Comparison of ENCODE assay signal across 22 cellular contexts in genomic region chr7:69693042-69693441, GRCh38.
DNase-seq lines count a peak whose midpoint lies in the region; ATAC-seq, FAIRE-seq and TF ChIP-seq lines count a peak whose summit lies in the region.
"Had no signal": no experiment of that assay in that cellular context is flagged by ENCODE, and none has a peak within 500 bp of the region (broad histone marks: within the 10 kb centered on the region; RNA-seq: fewer than 3 reads in every experiment).

No MANE protein-coding gene starts in this region.

- no peak overlapping the region for H2BK20ac ChIP-seq in H1 (ENCODE audit: low read length)
- H2BK20ac ChIP-seq in H9 (ENCODE audit: low read depth, low read length, poor library complexity, severe bottlenecking): no peak overlapping the region

- no peaks in the 10 kb centered on the region for H3K36me3 Mint-ChIP-seq in naive thymus-derived CD8-positive, alpha-beta T cell
- no peaks in the 10 kb centered on the region for H3K36me3 Mint-ChIP-seq in H9 (ENCODE audit: insufficient read depth in 1 of 3, low read depth in 3 of 3)
- H3K36me3 Mint-ChIP-seq: T-cell had no signal

- H3K4me1 Mint-ChIP-seq in naive thymus-derived CD8-positive, alpha-beta T cell: peaks cover 5 to 21% (median 13%) of the 10 kb centered on the region in 4 donors
- H3K4me1 Mint-ChIP-seq in H9: peaks cover 3 to 9% of the 10 kb centered on the region in 2 experiments; a peak in 2 of 4 replicates

- H4K20me1 ChIP-seq in BLaER1 (peaks cover 80% of the 10 kb centered on the region), H1 (replicated peaks in 1 of 2; ENCODE audit: control insufficient read depth in 1 of 2, insufficient read depth in 2 of 2, low read length in 2 of 2) (no peaks in the 10 kb centered on the region), H9 (ENCODE audit: control insufficient read depth, insufficient read depth, insufficient read length) (no peaks in the 10 kb centered on the region)

- WGBS in H1 (ENCODE audit: extremely low coverage in 1 of 2, insufficient coverage in 1 of 2, insufficient read length in 1 of 2, insufficient replicate concordance in 2 of 2, low coverage in 1 of 2, low lambda C conversion rate in 2 of 2, missing lambda C conversion rate in 1 of 2), 2 experiments: 100% methylated on average over 1 of the region's 1 CpG; no CpG with 5 or more reads in 1 of the 2 experiments
- no CpG with 5 or more reads among the region's 1 CpG for WGBS in H9 (ENCODE audit: extremely low coverage, insufficient read length, low lambda C conversion rate)

- H3K79me2 ChIP-seq in H1 (ENCODE audit: control insufficient read depth in 1 of 2, insufficient read depth in 2 of 2, low read length in 2 of 2) (no peaks in the 10 kb centered on the region), H9 (ENCODE audit: insufficient read depth, low read length) (no peaks in the 10 kb centered on the region; the same call in 1 of the 2 replicates)

- H3K9ac ChIP-seq in BLaER1: peak overlapping the region; percentile 40; the same call in 1 of the 2 replicates
- H3K9ac ChIP-seq in H1 (replicated peaks in 1 of 4; ENCODE audit: extremely low read depth in 1 of 4, low read depth in 3 of 4, low read length in 3 of 4): no peak overlapping the region
- H3K9ac ChIP-seq in H9 (ENCODE audit: extremely low read depth, insufficient read length, low read length): no peak overlapping the region

- TF ChIP-seq CTCF in H1 (IDR thresholded peaks at IDR 0.05; ENCODE audit: control extremely low read depth in 1 of 3, insufficient read depth in 1 of 3, low read depth in 1 of 3, low read length in 3 of 3) (no peak), H9 (conservative IDR thresholded peaks at IDR 0.05) (no peak)

- H2BK12ac ChIP-seq in H1 (ENCODE audit: low read depth, low read length): no peak overlapping the region
- no peak overlapping the region for H2BK12ac ChIP-seq in H9 (ENCODE audit: insufficient read length, low read depth, low read length)

- H3K9me3 Mint-ChIP-seq in naive thymus-derived CD8-positive, alpha-beta T cell: peaks cover 0 to 3% (median 0%) of the 10 kb centered on the region in 9 donors
- H3K9me3 Mint-ChIP-seq in H9: no peaks in the 10 kb centered on the region
- H3K9me3 Mint-ChIP-seq: CD4-positive, alpha-beta T cell; T-cell; T-helper 2 cell treated with Interferon-gamma antibody and Interleukin-4, amounts not matched to agents 5 μg/mL and 100 μg/mL, for 36 hours had no signal

- H2AFZ ChIP-seq in H1 (ENCODE audit: low read length) (no peak overlapping the region), H9 (ENCODE audit: low read length) (no peak overlapping the region)

- H3K4me1 ChIP-seq in BLaER1 (peaks cover 72% of the 10 kb centered on the region), H1 (replicated peaks in 1 of 4; ENCODE audit: control insufficient read depth in 3 of 4, insufficient read depth in 4 of 4, low read length in 3 of 4) (peaks cover 0 to 2% (median 0%) of the 10 kb centered on the region in 4 experiments; a peak in 1 of 7 replicates), H9 (ENCODE audit: insufficient read depth, low read length) (no peaks in the 10 kb centered on the region)

- H2AK5ac ChIP-seq in H1 (ENCODE audit: low read depth, low read length) (no peak overlapping the region), H9 (ENCODE audit: insufficient read length, low read length) (no peak overlapping the region)

- peak; percentile 45 for FAIRE-seq in H1 (lab: Jason Lieb, UNC)

- peak; percentile 33 for ATAC-seq in GM18868 (IDR thresholded peaks at IDR 0.05; ENCODE audit: unreplicated experiment)
- no peak for ATAC-seq in GM21381 (IDR thresholded peaks at IDR 0.05; ENCODE audit: unreplicated experiment)
- ATAC-seq in naive thymus-derived CD8-positive, alpha-beta T cell: no peak
- ATAC-seq: T-cell had no signal

- no peak overlapping the region for H3K4me3 Mint-ChIP-seq in naive thymus-derived CD8-positive, alpha-beta T cell
- H3K4me3 Mint-ChIP-seq in H9: no peak overlapping the region
- H3K4me3 Mint-ChIP-seq: CD4-positive, alpha-beta T cell; T-cell; T-helper 2 cell treated with Interferon-gamma antibody and Interleukin-4, amounts not matched to agents 5 μg/mL and 100 μg/mL, for 36 hours had no signal

- H3K4me3 ChIP-seq in BLaER1 (no peak overlapping the region), H1 (ENCODE audit: extremely low read depth in 1 of 4, insufficient read depth in 2 of 4, low read depth in 3 of 4, low read length in 4 of 4) (no peak overlapping the region)
- H3K4me3 ChIP-seq: MG63 had no signal

- no peak overlapping the region for H3K27ac Mint-ChIP-seq in naive thymus-derived CD8-positive, alpha-beta T cell
- no peak overlapping the region for H3K27ac Mint-ChIP-seq in H9
- H3K27ac Mint-ChIP-seq: CD4-positive, alpha-beta T cell; T-cell; T-helper 2 cell treated with Interferon-gamma antibody and Interleukin-4, amounts not matched to agents 5 μg/mL and 100 μg/mL, for 36 hours had no signal

- H4K8ac ChIP-seq in H1 (ENCODE audit: extremely low read depth, insufficient read depth, low read length) (no peak overlapping the region), H9 (replicated peaks; ENCODE audit: insufficient read length, low read depth, low read length) (no peak overlapping the region)

- peak overlapping the region; percentile 72 for H3K4me2 ChIP-seq in BLaER1
- H3K4me2 ChIP-seq in H1 (ENCODE audit: insufficient read depth in 1 of 2, low read depth in 2 of 2, low read length in 2 of 2): no peak overlapping the region
- H3K4me2 ChIP-seq in H9 (ENCODE audit: insufficient read depth, insufficient read length, low read length): no peak overlapping the region

- H3K27me3 Mint-ChIP-seq in naive thymus-derived CD8-positive, alpha-beta T cell: peaks cover 0 to 10% (median 0%) of the 10 kb centered on the region in 5 donors
- no peaks in the 10 kb centered on the region; the same call in 1 of the 2 replicates for H3K27me3 Mint-ChIP-seq in H9 (ENCODE audit: low read depth)
- H3K27me3 Mint-ChIP-seq: T-cell had no signal

- no peak for TF ChIP-seq RAD21 in H1 (IDR thresholded peaks at IDR 0.05 in 1 of 2, conservative IDR thresholded peaks at IDR 0.05 in 1 of 2; ENCODE audit: low read depth in 2 of 2, low read length in 2 of 2)

- H3K23me2 ChIP-seq in H1 (ENCODE audit: low read depth, low read length): no peaks in the 10 kb centered on the region
- H3K23me2 ChIP-seq in H9 (ENCODE audit: insufficient read length, low read depth, low read length, poor library complexity, severe bottlenecking): no peaks in the 10 kb centered on the region

- peak overlapping the region; percentile 58 for H3K27ac ChIP-seq in BLaER1
- no peak overlapping the region for H3K27ac ChIP-seq in H1 (ENCODE audit: low read depth, low read length)
- no peak overlapping the region for H3K27ac ChIP-seq in H9 (ENCODE audit: insufficient read length, low read depth, low read length)

- no peak overlapping the region for H2BK120ac ChIP-seq in H1 (replicated peaks; ENCODE audit: low read depth, low read length)
- no peak overlapping the region for H2BK120ac ChIP-seq in H9 (ENCODE audit: low read depth, low read length, poor library complexity, severe bottlenecking)

- H3K27me3 ChIP-seq in BLaER1: no peaks in the 10 kb centered on the region
- no peaks in the 10 kb centered on the region for H3K27me3 ChIP-seq in H1 (replicated peaks in 1 of 4; ENCODE audit: control insufficient read depth in 3 of 4, extremely low read depth in 1 of 4, insufficient read depth in 3 of 4, low read length in 3 of 4)
- no peaks in the 10 kb centered on the region for H3K27me3 ChIP-seq in H9 (ENCODE audit: insufficient read depth, low read length)
- H3K27me3 ChIP-seq: BE2C, MG63 had no signal

- POLR2A ChIA-PET in H1 (lab: Charles Lee; ENCODE audit: partially characterized antibody): no interaction called here
- POLR2A ChIA-PET in naive thymus-derived CD8-positive, alpha-beta T cell (lab: Charles Lee): no interaction called here

- no peak overlapping the region for H3T11ph ChIP-seq in H9 (ENCODE audit: low read length)

- H4K5ac ChIP-seq in H1 (ENCODE audit: insufficient read length, low read depth, low read length): no peak overlapping the region
- H4K5ac ChIP-seq in H9 (ENCODE audit: insufficient read length, low read depth, low read length): no peak overlapping the region

- H3K14ac ChIP-seq in H1 (ENCODE audit: insufficient read length) (no peak overlapping the region), H9 (ENCODE audit: insufficient read depth, low read length) (no peak overlapping the region)

- TF ChIP-seq POLR2A in H1 (IDR thresholded peaks at IDR 0.05; ENCODE audit: control extremely low read depth in 1 of 2, low read depth in 2 of 2, low read length in 2 of 2): no peak

- H2BK5ac ChIP-seq in H1 (ENCODE audit: low read depth, low read length): no peak overlapping the region
- no peak overlapping the region for H2BK5ac ChIP-seq in H9 (ENCODE audit: insufficient read length, low read length)

- H3K9me3 ChIP-seq in BLaER1: peaks cover 23% of the 10 kb centered on the region
- H3K9me3 ChIP-seq in H1 (ENCODE audit: insufficient read depth in 2 of 2, low read depth in 1 of 2, low read length in 1 of 2): no peaks in the 10 kb centered on the region
- H3K9me3 ChIP-seq in H9 (ENCODE audit: control insufficient read depth, low read depth, low read length): no peaks in the 10 kb centered on the region
- H3K9me3 ChIP-seq: BE2C, MG63 had no signal

- DNase-seq in MV-4-11 (lab: John Stamatoyannopoulos, UW) (peak; percentile 67), H1 (ENCODE audit: low read depth in 1 of 2, low spot score in 2 of 2) (no peak), H9 (no peak)
- no peak for DNase-seq in naive thymus-derived CD8-positive, alpha-beta T cell
- DNase-seq in stimulated activated CD4-positive, alpha-beta T cell treated with anti-CD3 and anti-CD28 coated beads, Interleukin-1b, Interleukin-23, amount 100 ng/mL, for 48 hours: no peak
- DNase-seq: BE2C; CD4-positive, alpha-beta T cell; COR-L47; DND-41; MG63; NCI-H1092; NCI-H1436; NCI-H187 treated with DMSO at 0.1 percent for 48 hours; NCI-H2107; NCI-H510A; NCI-H82; Right ventricle myocardium superior; T-cell had no signal

- H3K56ac ChIP-seq in H1 (replicated peaks; ENCODE audit: insufficient read length, low read depth, low read length) (no peak overlapping the region), H9 (ENCODE audit: insufficient read length, low read depth, low read length) (no peak overlapping the region)

- H3K4ac ChIP-seq in H1 (replicated peaks; ENCODE audit: insufficient read length, low read depth, low read length) (no peak overlapping the region), H9 (ENCODE audit: low read depth, low read length) (no peak overlapping the region)

- H2BK15ac ChIP-seq in H1 (ENCODE audit: low read length) (no peak overlapping the region), H9 (ENCODE audit: low read depth, low read length) (no peak overlapping the region)

- CTCF ChIA-PET in H1 (lab: Charles Lee; ENCODE audit: partially characterized antibody): no interaction called here

- no peak overlapping the region for H3K23ac ChIP-seq in H1 (ENCODE audit: insufficient read length)
- H3K23ac ChIP-seq in H9 (ENCODE audit: insufficient read length, low read depth, low read length): no peak overlapping the region

- no peak for TF ChIP-seq EP300 in H1 (IDR thresholded peaks at IDR 0.05; ENCODE audit: borderline replicate concordance in 1 of 2, low read depth in 2 of 2, low read length in 2 of 2)

- H4K91ac ChIP-seq in H1 (replicated peaks; ENCODE audit: insufficient read length, low read length) (no peak overlapping the region), H9 (ENCODE audit: insufficient read length, low read depth, low read length) (no peak overlapping the region)

- H3K36me3 ChIP-seq in BLaER1 (peaks cover 29% of the 10 kb centered on the region), H1 (ENCODE audit: control insufficient read depth in 2 of 4, insufficient read depth in 4 of 4, low read length in 3 of 4) (no peaks in the 10 kb centered on the region)
- H3K36me3 ChIP-seq: BE2C, MG63 had no signal

- H3K18ac ChIP-seq in H1 (ENCODE audit: extremely low read depth, low read length): no peak overlapping the region
- H3K18ac ChIP-seq in H9 (ENCODE audit: insufficient read length, low read depth, low read length): no peak overlapping the region

- H3K79me1 ChIP-seq in H1 (ENCODE audit: low read depth, low read length) (no peaks in the 10 kb centered on the region), H9 (ENCODE audit: insufficient read depth, low read depth, low read length, poor library complexity, severe bottlenecking) (no peaks in the 10 kb centered on the region)
